Comparison of ENCODE assay signal across 17 cellular contexts in the genomic region with DNA sequence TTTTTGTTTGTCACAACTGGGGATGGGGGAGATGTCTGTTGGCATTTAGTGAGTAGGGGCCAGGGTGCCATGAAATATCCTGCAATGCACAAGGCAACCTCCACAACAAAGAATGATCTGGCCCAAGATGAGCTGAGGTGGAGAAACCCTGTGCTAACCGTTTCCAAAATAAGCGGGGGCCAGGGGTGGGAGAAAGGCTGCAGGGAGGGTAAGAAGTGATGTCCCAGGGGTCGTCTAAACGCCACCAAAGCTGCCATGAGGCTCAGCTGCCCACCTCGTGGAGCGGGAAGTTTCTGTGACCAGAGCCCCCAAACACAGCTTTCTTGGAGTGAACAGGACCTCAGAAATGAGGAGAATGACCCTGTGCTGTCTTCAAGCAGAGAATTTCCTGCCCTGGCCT.
DNase-seq lines count a peak whose midpoint lies in the region; ATAC-seq and TF ChIP-seq lines count a peak whose summit lies in the region.
"Had no signal": no experiment of that assay in that cellular context is flagged by ENCODE, and none has a peak within 500 bp of the region (broad histone marks: within the 10 kb centered on the region; RNA-seq: fewer than 3 reads in every experiment).

No MANE protein-coding gene starts in this region.

- no peaks in the 10 kb centered on the region for H3K9me3 Mint-ChIP-seq in activated CD8-positive, alpha-beta memory T cell treated with anti-CD3 and anti-CD28 coated beads, Interleukin-2, amount 10 ng/mL, durations not matched to agents 7 days and 5 days (ENCODE audit: low read depth)
- H3K9me3 Mint-ChIP-seq in endodermal cell (no peaks in the 10 kb centered on the region), type B pancreatic cell (no peaks in the 10 kb centered on the region)
- H3K9me3 Mint-ChIP-seq: CD14-positive monocyte; CD8-positive, alpha-beta T cell; HFFc6 had no signal

- no peaks in the 10 kb centered on the region for H3K36me3 Mint-ChIP-seq in activated CD8-positive, alpha-beta memory T cell treated with anti-CD3 and anti-CD28 coated beads, Interleukin-2, amount 10 ng/mL, durations not matched to agents 7 days and 5 days
- no peaks in the 10 kb centered on the region for H3K36me3 Mint-ChIP-seq in endodermal cell (ENCODE audit: low read depth)
- no peaks in the 10 kb centered on the region for H3K36me3 Mint-ChIP-seq in type B pancreatic cell
- H3K36me3 Mint-ChIP-seq: CD14-positive monocyte; CD8-positive, alpha-beta T cell had no signal

- no peaks in the 10 kb centered on the region for H3K4me1 ChIP-seq in endodermal cell (ENCODE audit: control insufficient read depth, insufficient read depth, low read length)
- H3K4me1 ChIP-seq in osteoblast (ENCODE audit: insufficient read depth, low read length), result no peaks in the 10 kb centered on the region
- no peaks in the 10 kb centered on the region for H3K4me1 ChIP-seq in right atrium auricular region

- H3K27ac ChIP-seq in endodermal cell (ENCODE audit: low read depth, low read length) (no peak overlapping the region), osteoblast (ENCODE audit: low read depth, low read length) (no peak overlapping the region), right atrium auricular region (no peak overlapping the region)
- H3K27ac ChIP-seq: 22Rv1 had no signal

- no peaks in the 10 kb centered on the region for H3K79me2 ChIP-seq in osteoblast (ENCODE audit: insufficient read depth, low read length)

- H3K36me3 ChIP-seq in endodermal cell (ENCODE audit: control insufficient read depth, insufficient read depth, low read length), result no peaks in the 10 kb centered on the region
- no peaks in the 10 kb centered on the region for H3K36me3 ChIP-seq in osteoblast (ENCODE audit: insufficient read depth, low read length)
- no peaks in the 10 kb centered on the region for H3K36me3 ChIP-seq in right atrium auricular region

- H3K9me3 ChIP-seq in endodermal cell (ENCODE audit: control insufficient read depth, low read length), result no peaks in the 10 kb centered on the region
- H3K9me3 ChIP-seq in osteoblast (ENCODE audit: low read depth, low read length), result no peaks in the 10 kb centered on the region
- H3K9me3 ChIP-seq in right atrium auricular region, result no peaks in the 10 kb centered on the region

- no peak overlapping the region for H3K4me2 ChIP-seq in osteoblast (ENCODE audit: insufficient read depth, low read length)

- no peak overlapping the region for H3K4me3 Mint-ChIP-seq in activated CD8-positive, alpha-beta memory T cell treated with anti-CD3 and anti-CD28 coated beads, Interleukin-2, amount 10 ng/mL, durations not matched to agents 7 days and 5 days
- H3K4me3 Mint-ChIP-seq in endodermal cell (no peak overlapping the region), type B pancreatic cell (no peak overlapping the region)
- H3K4me3 Mint-ChIP-seq: CD14-positive monocyte; CD8-positive, alpha-beta T cell; HFFc6 had no signal

- ATAC-seq in activated CD8-positive, alpha-beta memory T cell treated with anti-CD3 and anti-CD28 coated beads, Interleukin-2, amount 10 ng/mL, durations not matched to agents 7 days and 5 days, result no peak
- ATAC-seq: CD8-positive, alpha-beta T cell had no signal

- no peak overlapping the region for H3K27ac Mint-ChIP-seq in activated CD8-positive, alpha-beta memory T cell treated with anti-CD3 and anti-CD28 coated beads, Interleukin-2, amount 10 ng/mL, durations not matched to agents 7 days and 5 days
- H3K27ac Mint-ChIP-seq in endodermal cell (no peak overlapping the region), type B pancreatic cell (no peak overlapping the region)
- H3K27ac Mint-ChIP-seq: CD14-positive monocyte; CD8-positive, alpha-beta T cell; HFFc6 had no signal

- no peak overlapping the region for H2AFZ ChIP-seq in osteoblast (ENCODE audit: low read length)

- H3K27me3 Mint-ChIP-seq in activated CD8-positive, alpha-beta memory T cell treated with anti-CD3 and anti-CD28 coated beads, Interleukin-2, amount 10 ng/mL, durations not matched to agents 7 days and 5 days, result peaks cover 11% of the 10 kb centered on the region
- H3K27me3 Mint-ChIP-seq in endodermal cell (ENCODE audit: insufficient read depth) (peaks cover 13% of the 10 kb centered on the region), type B pancreatic cell (peaks cover 9% of the 10 kb centered on the region)

- TF ChIP-seq CTCF in endodermal cell (conservative IDR thresholded peaks at IDR 0.05), result no peak
- no peak for TF ChIP-seq CTCF in osteoblast (IDR thresholded peaks at IDR 0.05; ENCODE audit: extremely low read depth, low read depth, low read length)
- TF ChIP-seq CTCF in type B pancreatic cell (conservative IDR thresholded peaks at IDR 0.05), result no peak
- no peak for TF ChIP-seq CTCF in right atrium auricular region (IDR thresholded peaks at IDR 0.05)
- TF ChIP-seq CTCF in GM20000 (IDR thresholded peaks at IDR 0.05; ENCODE audit: extremely low read depth, missing control alignments), result no peak

- no peaks in the 10 kb centered on the region for H3K4me1 Mint-ChIP-seq in activated CD8-positive, alpha-beta memory T cell treated with anti-CD3 and anti-CD28 coated beads, Interleukin-2, amount 10 ng/mL, durations not matched to agents 7 days and 5 days
- no peaks in the 10 kb centered on the region for H3K4me1 Mint-ChIP-seq in endodermal cell
- H3K4me1 Mint-ChIP-seq in type B pancreatic cell (ENCODE audit: unreplicated experiment), result peaks cover 4% of the 10 kb centered on the region
- H3K4me1 Mint-ChIP-seq: CD14-positive monocyte had no signal

- CTCF ChIA-PET in activated CD8-positive, alpha-beta memory T cell treated with anti-CD3 and anti-CD28 coated beads, Interleukin-2, amount 10 ng/mL, durations not matched to agents 7 days and 5 days (lab: Charles Lee), result no interaction called here

- no peak overlapping the region for H3K9ac ChIP-seq in endodermal cell (ENCODE audit: extremely low read depth, low read length, poor library complexity, severe bottlenecking)

- H3K27me3 ChIP-seq in endodermal cell (ENCODE audit: control insufficient read depth, insufficient read depth, low read length, poor library complexity, severe bottlenecking) (no peaks in the 10 kb centered on the region), osteoblast (ENCODE audit: insufficient read depth, low read length) (peaks cover 12% of the 10 kb centered on the region), right atrium auricular region (no peaks in the 10 kb centered on the region)

- DNase-seq in activated CD8-positive, alpha-beta memory T cell treated with anti-CD3 and anti-CD28 coated beads for 24 hours, result peak; percentile 13
- DNase-seq in activated CD8-positive, alpha-beta memory T cell treated with anti-CD3 and anti-CD28 coated beads, Interleukin-2, amount 10 ng/mL, durations not matched to agents 7 days and 5 days, result no peak
- peak; percentile 23 for DNase-seq in endodermal cell
- peak; percentile 48 for DNase-seq in osteoblast (ENCODE audit: insufficient read length, low spot score, missing footprints)
- DNase-seq in type B pancreatic cell (ENCODE audit: extremely low spot score, unreplicated experiment), result peak; percentile 36
- DNase-seq in right atrium auricular region (ENCODE audit: low spot score), result no peak
- DNase-seq in GM20000 (ENCODE audit: low spot score), result no peak
- DNase-seq in NCI-H1417 (lab: John Stamatoyannopoulos, UW), result no peak
- DNase-seq: COR-L47, DMS153, DND-41, GDM1, HCEC 1CT, HFFc6 had no signal

- no peaks in the 10 kb centered on the region for H4K20me1 ChIP-seq in osteoblast (ENCODE audit: insufficient read depth, low read length)

- no peak overlapping the region for H3K4me3 ChIP-seq in endodermal cell (ENCODE audit: low read length)
- H3K4me3 ChIP-seq in osteoblast (ENCODE audit: insufficient read depth, low read length), result no peak overlapping the region
- H3K4me3 ChIP-seq in right atrium auricular region, result no peak overlapping the region

- WGBS in endodermal cell (ENCODE audit: insufficient coverage in 1 of 2, insufficient read length in 1 of 2), 2 experiments, result 89% methylated on average over 6 of the region's 6 CpGs

Comparison
In these comparisons a context has a peak if more than half of its experiments do, and no peak if none do; other contexts are left out.
1. DNase-seq: peak in activated CD8-positive, alpha-beta memory T cell treated with anti-CD3 and anti-CD28 coated beads for 24 hours (single experiment), endodermal cell (single experiment), osteoblast (single experiment) and type B pancreatic cell (single experiment); none in activated CD8-positive, alpha-beta memory T cell treated with anti-CD3 and anti-CD28 coated beads, Interleukin-2, amount 10 ng/mL, durations not matched to agents 7 days and 5 days (single experiment), right atrium auricular region (single experiment), GM20000 (single experiment) and NCI-H1417 (0 of 3).